1 cellular context compared by ENCODE assay signal in genomic region chr3:179438836-179439235, GRCh38.
TF ChIP-seq lines count a peak whose summit lies in the region.

No MANE protein-coding gene starts in this region.

TF ChIP-seq in GM12878, 131 proteins besides CTCF, POLR2A, EP300 and RAD21:
- TF ChIP-seq TBL1XR1 (IDR thresholded peaks at IDR 0.05; ENCODE audit: low read depth, low read length) (no peak), POU2F2 (IDR thresholded peaks at IDR 0.05; ENCODE audit: borderline replicate concordance, low read depth, low read length) (0 out of 3 replicates have a peak, but pooled peaks have one; percentile 48), BHLHE40 (IDR thresholded peaks at IDR 0.05; ENCODE audit: borderline replicate concordance in 1 of 2, low read depth in 2 of 2, low read length in 1 of 2) (peak; percentile 51 to 55; a peak in 2 of 4 replicates), KDM1A (IDR thresholded peaks at IDR 0.05; ENCODE audit: borderline replicate concordance) (no peak), MTA3 (IDR thresholded peaks at IDR 0.05; ENCODE audit: borderline replicate concordance, low read length) (no peak), NR2C2 (IDR thresholded peaks at IDR 0.05; ENCODE audit: borderline replicate concordance, control insufficient read depth, insufficient read length, low read depth) (no peak), RAD51 (IDR thresholded peaks at IDR 0.05) (peak; percentile 24; the same call in 1 of the 2 replicates), NFYA (IDR thresholded peaks at IDR 0.05; ENCODE audit: borderline replicate concordance, low read depth, low read length) (no peak), CBFB (IDR thresholded peaks at IDR 0.05; ENCODE audit: low read depth) (no peak), MTA2 (IDR thresholded peaks at IDR 0.05; ENCODE audit: low read depth) (0 out of 2 replicates have a peak, but pooled peaks have one; percentile 18), IKZF2 (IDR thresholded peaks at IDR 0.05) (0 out of 4 replicates have a peak, but pooled peaks of 1 of the 2 experiments have one; percentile 24), ZBED1 (IDR thresholded peaks at IDR 0.05; ENCODE audit: borderline replicate concordance) (no peak), ZBTB11 (CRISPR knock-in tag; IDR thresholded peaks at IDR 0.05) (no peak), NFIC (IDR thresholded peaks at IDR 0.05; ENCODE audit: low read depth, low read length) (peak; percentile 52; the same call in 1 of the 2 replicates), USF1 (IDR thresholded peaks at IDR 0.05; ENCODE audit: borderline replicate concordance, extremely low read length, insufficient read depth, low read depth, low read length) (no peak), IRF5 (IDR thresholded peaks at IDR 0.05; ENCODE audit: borderline replicate concordance) (no peak), BMI1 (IDR thresholded peaks at IDR 0.05; ENCODE audit: borderline replicate concordance) (no peak), KLF5 (IDR thresholded peaks at IDR 0.05; ENCODE audit: partially characterized antibody) (no peak), CEBPB (IDR thresholded peaks at IDR 0.05; ENCODE audit: borderline replicate concordance in 1 of 2, low read depth in 2 of 2, low read length in 2 of 2) (no peak), SMARCA5 (IDR thresholded peaks at IDR 0.05) (no peak), GABPA (IDR thresholded peaks at IDR 0.05; ENCODE audit: low read depth) (no peak), ZNF24 (IDR thresholded peaks at IDR 0.05) (no peak), CBX3 (IDR thresholded peaks at IDR 0.05; ENCODE audit: borderline replicate concordance, low read depth) (no peak), CUX1 (IDR thresholded peaks at IDR 0.05; ENCODE audit: insufficient replicate concordance, low read depth, low read length) (no peak), ZZZ3 (IDR thresholded peaks at IDR 0.05; ENCODE audit: control insufficient read depth, insufficient read length, low read depth) (no peak), NRF1 (conservative IDR thresholded peaks at IDR 0.05; ENCODE audit: low read depth, low read length) (no peak), PAX5 (IDR thresholded peaks at IDR 0.05; ENCODE audit: borderline replicate concordance, low read depth, low read length) (no peak), RUNX3 (IDR thresholded peaks at IDR 0.05; ENCODE audit: low read length) (peak; percentile 83), IKZF1 (conservative IDR thresholded peaks at IDR 0.05) (no peak), ZBTB33 (IDR thresholded peaks at IDR 0.05) (no peak), NKRF (conservative IDR thresholded peaks at IDR 0.05) (no peak)
- TF ChIP-seq, protein P1, sequence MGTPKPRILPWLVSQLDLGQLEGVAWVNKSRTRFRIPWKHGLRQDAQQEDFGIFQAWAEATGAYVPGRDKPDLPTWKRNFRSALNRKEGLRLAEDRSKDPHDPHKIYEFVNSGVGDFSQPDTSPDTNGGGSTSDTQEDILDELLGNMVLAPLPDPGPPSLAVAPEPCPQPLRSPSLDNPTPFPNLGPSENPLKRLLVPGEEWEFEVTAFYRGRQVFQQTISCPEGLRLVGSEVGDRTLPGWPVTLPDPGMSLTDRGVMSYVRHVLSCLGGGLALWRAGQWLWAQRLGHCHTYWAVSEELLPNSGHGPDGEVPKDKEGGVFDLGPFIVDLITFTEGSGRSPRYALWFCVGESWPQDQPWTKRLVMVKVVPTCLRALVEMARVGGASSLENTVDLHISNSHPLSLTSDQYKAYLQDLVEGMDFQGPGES (IDR thresholded peaks at IDR 0.05): no peak
